Comparison of ENCODE assay signal across 29 cellular contexts in genomic region chr13:112060899-112061366, GRCh38. TPM values are rescaled to one million over a fixed set of nuclear protein-coding genes. Genes with fewer than 3 reads are reported as not detected.
DNase-seq lines count a peak whose midpoint lies in the region; ATAC-seq and TF ChIP-seq lines count a peak whose summit lies in the region.
"Had no signal": no experiment of that assay in that cellular context is flagged by ENCODE, and none has a peak within 500 bp of the region (broad histone marks: within the 10 kb centered on the region; RNA-seq: fewer than 3 reads in every experiment).

No MANE protein-coding gene starts in this region.

- H3K4me3 ChIP-seq in HUES6 (ENCODE audit: low read depth, low read length) (peak overlapping the region; percentile 41), spleen (no peak overlapping the region), right cardiac atrium (ENCODE audit: low read length) (no peak overlapping the region)
- H3K4me3 ChIP-seq: GM12878, ovary, testis had no signal

- WGBS in spleen, 5 donors = 2 to 8% (median 3%) methylated on average over 19 to 29 of the region's 29 CpGs
- 1% methylated on average over 29 of the region's 29 CpGs for WGBS in right cardiac atrium

- H3K4me1 ChIP-seq in HUES6 (ENCODE audit: control insufficient read depth, insufficient read depth, low read length) (peaks cover 18% of the 10 kb centered on the region), spleen (peaks cover 0 to 38% (median 21%) of the 10 kb centered on the region in 6 donors), right cardiac atrium (ENCODE audit: control insufficient read depth, insufficient read depth, low read length) (peaks cover 4% of the 10 kb centered on the region)
- H3K4me1 ChIP-seq: testis had no signal

- no peaks in the 10 kb centered on the region for H3K36me3 ChIP-seq in HUES6 (ENCODE audit: control insufficient read depth, insufficient read depth, low read length)
- H3K36me3 ChIP-seq in spleen = no peaks in the 10 kb centered on the region
- H3K36me3 ChIP-seq: ovary had no signal

- H3K27me3 Mint-ChIP-seq in brain = peaks cover 56% of the 10 kb centered on the region
- peaks cover 98% of the 10 kb centered on the region for H3K27me3 Mint-ChIP-seq in neural crest cell (ENCODE audit: low read depth)

- no peak for TF ChIP-seq POLR2A in spleen (IDR thresholded peaks at IDR 0.05)

- H3K27me3 ChIP-seq in HUES6 (ENCODE audit: control insufficient read depth, insufficient read depth, low read length) (peaks cover 100% of the 10 kb centered on the region), spleen (replicated peaks in 1 of 7) (peaks cover 20 to 100% (median 99%) of the 10 kb centered on the region in 7 donors), right cardiac atrium (ENCODE audit: control insufficient read depth, insufficient read depth) (peaks cover 8% of the 10 kb centered on the region)
- H3K27me3 ChIP-seq: ovary, testis had no signal

- no peaks in the 10 kb centered on the region for H3K36me3 Mint-ChIP-seq in brain
- peaks cover 2% of the 10 kb centered on the region for H3K36me3 Mint-ChIP-seq in neural crest cell (ENCODE audit: low read depth)
- H3K36me3 Mint-ChIP-seq: activated naive CD8-positive, alpha-beta T cell; stimulated activated memory B cell treated with anti-CD40 and anti-IgM and Interleukin-4, amounts not matched to agents 10 μg/mL and 1 μg/mL and 100 μg/mL, for 72 hours had no signal

- intact Hi-C loops in spleen (cut with DNase I; ENCODE audit: low total_unique reads) = no loop called here
- intact Hi-C loops in right cardiac atrium (cut with DNase I) = no loop called here

- H3K9ac ChIP-seq in HUES6 (ENCODE audit: low read length) = no peak overlapping the region

- ATAC-seq in right cardiac atrium = no peak
- ATAC-seq: GM12878; left lobe of liver; stimulated activated memory B cell treated with anti-CD40 and anti-IgM and Interleukin-4, amounts not matched to agents 10 μg/mL and 1 μg/mL and 100 μg/mL, for 72 hours had no signal

- no peak overlapping the region for H3K27ac ChIP-seq in HUES6 (ENCODE audit: low read depth, low read length)
- no peak overlapping the region for H3K27ac ChIP-seq in spleen
- H3K27ac ChIP-seq in right cardiac atrium (ENCODE audit: low read length) = no peak overlapping the region
- H3K27ac ChIP-seq: ovary, testis had no signal

- H3K27ac Mint-ChIP-seq in brain (peak overlapping the region in 1 of 5 experiments; percentile 87), neural crest cell (ENCODE audit: unreplicated experiment) (no peak overlapping the region)
- H3K27ac Mint-ChIP-seq: activated naive CD8-positive, alpha-beta T cell; stimulated activated memory B cell treated with anti-CD40 and anti-IgM and Interleukin-4, amounts not matched to agents 10 μg/mL and 1 μg/mL and 100 μg/mL, for 72 hours had no signal

- H3K4me1 Mint-ChIP-seq in brain (peaks cover 70% of the 10 kb centered on the region), neural crest cell (peaks cover 39% of the 10 kb centered on the region)
- H3K4me1 Mint-ChIP-seq: stimulated activated memory B cell treated with anti-CD40 and anti-IgM and Interleukin-4, amounts not matched to agents 10 μg/mL and 1 μg/mL and 100 μg/mL, for 72 hours had no signal

- H3K4me3 Mint-ChIP-seq in brain = peak overlapping the region in 4 of 5 experiments; percentile 15 to 93 (median 64)
- H3K4me3 Mint-ChIP-seq in neural crest cell = peak overlapping the region; percentile 74
- H3K4me3 Mint-ChIP-seq: activated naive CD8-positive, alpha-beta T cell; stimulated activated memory B cell treated with anti-CD40 and anti-IgM and Interleukin-4, amounts not matched to agents 10 μg/mL and 1 μg/mL and 100 μg/mL, for 72 hours had no signal

- H3K9me3 Mint-ChIP-seq in brain = peaks cover 0 to 4% (median 1%) of the 10 kb centered on the region in 5 experiments
- no peaks in the 10 kb centered on the region for H3K9me3 Mint-ChIP-seq in neural crest cell
- H3K9me3 Mint-ChIP-seq: stimulated activated memory B cell treated with anti-CD40 and anti-IgM and Interleukin-4, amounts not matched to agents 10 μg/mL and 1 μg/mL and 100 μg/mL, for 72 hours had no signal

- TF ChIP-seq CTCF in brain (conservative IDR thresholded peaks at IDR 0.05) (no peak), neural crest cell (conservative IDR thresholded peaks at IDR 0.05) (no peak), spleen (IDR thresholded peaks at IDR 0.05 in 8 of 11, conservative IDR thresholded peaks at IDR 0.05 in 3 of 11) (no peak)

- DNase-seq in NCI-H748 (lab: John Stamatoyannopoulos, UW; ENCODE audit: unreplicated experiment) = peak; percentile 26
- DNase-seq in NCI-H748 treated with DMSO at 0.1 percent for 48 hours (lab: John Stamatoyannopoulos, UW) = no peak
- DNase-seq in neural crest cell (ENCODE audit: low read depth, low spot score) = no peak
- DNase-seq in spleen = no peak
- DNase-seq in HT-29 (ENCODE audit: low spot score) = no peak
- DNase-seq in right cardiac atrium = no peak
- DNase-seq: activated CD4-positive, alpha-beta T cell treated with anti-CD3 and anti-CD28 coated beads for 4 hours; AML-193; DMS79 treated with DMSO at 0.1 percent for 48 hours; effector CD4-positive, alpha-beta T cell; foreskin melanocyte; HCEC 1CT; KBM-7; MM.1S; naive B cell; NCI-H146; NCI-H526 treated with DMSO at 0.1 percent for 48 hours; ovary; stimulated activated CD4-positive, alpha-beta T cell treated with anti-CD3 and anti-CD28 coated beads, Interleukin-4, amount 100 ng/mL, for 1 hour; testis had no signal

- H3K9me3 ChIP-seq in HUES6 (ENCODE audit: control insufficient read depth, insufficient read depth, low read depth, low read length) (no peaks in the 10 kb centered on the region), spleen (peaks cover 0 to 7% (median 0%) of the 10 kb centered on the region in 8 donors), right cardiac atrium (ENCODE audit: control insufficient read depth, low read length) (no peaks in the 10 kb centered on the region)
- H3K9me3 ChIP-seq: ovary, testis had no signal

RNA-seq across cellular contexts. Expression of gene SOX1, which starts 6.0 kb away (rescaled TPM):
- polyA plus RNA-seq in brain (ENCODE audit: insufficient read depth, low read depth, low replicate concordance) (98.5 TPM), spleen (not detected), right cardiac atrium (not detected)
- total RNA-seq in neural crest cell (41.2 and 41.4 TPM in 2 replicates), spleen (not detected), right cardiac atrium (not detected)
- total RNA-seq in HT-29 (2014; rRNA removed; shearing (Covaris generic)) = not detected in 2 replicates
- total RNA-seq: GM12878; left lobe of liver; ovary; SK-MEL-5; T-helper 1 cell treated with Interleukin-12 subunit alpha and Interleukin-12 subunit beta and Interleukin-4 antibody, amounts not matched to agents 30 ng/mL and 1 ng/mL, for 36 hours had no signal
- polyA plus RNA-seq: esophagus, GM12878, ovary had no signal

Comparison
In these comparisons a context has a peak if more than half of its experiments do, and no peak if none do; other contexts are left out.
1. RNA of gene SOX1, which starts 6.0 kb away (total RNA-seq): 41.2 to 41.4 TPM in neural crest cell; not detected in spleen, not detected in HT-29 and not detected in right cardiac atrium; every median in the first group is over 10 times any median in the second.